In genomic region chr6:41072836-41073202, GRCh38 we compare ENCODE assay signal across 8 cellular contexts. TPM values are rescaled to one million over a fixed set of nuclear protein-coding genes. Genes with fewer than 3 reads are reported as not detected.
A peak's percentile ranks its signal among the peaks of the same experiment; 100 is the strongest.
DNase-seq lines count a peak whose midpoint lies in the region; ATAC-seq lines count a peak whose summit lies in the region.

NFYA (plus strand) TSS chr6:41072974; CDS start chr6:41079090, 6,116 bp downstream.

- intact Hi-C loops in left colon (cut with DNase I, micrococcal nuclease): no loop called here

- peak within 1 kb of the TSS; percentile 99 for H3K27ac ChIP-seq in cingulate gyrus (ENCODE audit: low read depth, low read length)

- peak within 1 kb of the TSS; percentile 92 to 97 for H3K4me3 Mint-ChIP-seq in stimulated activated naive B cell treated with anti-CD40 and anti-IgM and Interleukin-4, amounts not matched to agents 10 μg/mL and 1 μg/mL and 100 μg/mL, for 72 hours

- peaks cover 6 to 18% of the 10 kb centered on the region in 2 donors for H3K36me3 Mint-ChIP-seq in stimulated activated naive B cell treated with anti-CD40 and anti-IgM and Interleukin-4, amounts not matched to agents 10 μg/mL and 1 μg/mL and 100 μg/mL, for 72 hours

- H3K27me3 Mint-ChIP-seq in stimulated activated naive B cell treated with anti-CD40 and anti-IgM and Interleukin-4, amounts not matched to agents 10 μg/mL and 1 μg/mL and 100 μg/mL, for 72 hours: no peaks in the 10 kb centered on the region

- peak within 1 kb of the TSS; percentile 99 for H3K27ac Mint-ChIP-seq in stimulated activated naive B cell treated with anti-CD40 and anti-IgM and Interleukin-4, amounts not matched to agents 10 μg/mL and 1 μg/mL and 100 μg/mL, for 72 hours

- ATAC-seq in GM21360 (IDR thresholded peaks at IDR 0.05; ENCODE audit: unreplicated experiment) (peak; percentile 62), HG03565 (IDR thresholded peaks at IDR 0.05; ENCODE audit: unreplicated experiment) (peak; percentile 41), left colon (peak; percentile 73)
- ATAC-seq in stimulated activated naive B cell treated with anti-CD40 and anti-IgM and Interleukin-4, amounts not matched to agents 10 μg/mL and 1 μg/mL and 100 μg/mL, for 72 hours (replicated peaks): peak; percentile 72 to 73

- DNase-seq in D341Med (ENCODE audit: low spot score): peak; percentile 93
- peak in 3 of 5 experiments; percentile 99 to 100 (median 99) for DNase-seq in T-helper 2 cell
- DNase-seq in left colon: peak in 1 of 2 donors; percentile 100
- no peak for DNase-seq in stimulated activated naive B cell treated with anti-CD40 and anti-IgM and Interleukin-4, amounts not matched to agents 10 μg/mL and 1 μg/mL and 100 μg/mL, for 72 hours
- DNase-seq in cerebellar nuclear complex (lab: John Stamatoyannopoulos, UW): no peak

- peaks cover 27 to 42% of the 10 kb centered on the region in 2 donors for H3K4me1 Mint-ChIP-seq in stimulated activated naive B cell treated with anti-CD40 and anti-IgM and Interleukin-4, amounts not matched to agents 10 μg/mL and 1 μg/mL and 100 μg/mL, for 72 hours

- no peaks in the 10 kb centered on the region for H3K9me3 Mint-ChIP-seq in stimulated activated naive B cell treated with anti-CD40 and anti-IgM and Interleukin-4, amounts not matched to agents 10 μg/mL and 1 μg/mL and 100 μg/mL, for 72 hours

RNA-seq across cellular contexts. Expression of gene NFYA, which starts in this region (rescaled TPM):
- total RNA-seq in left colon: 10 to 100 TPM; 19.1 to 19.9 TPM

Comparison
In these comparisons a context has a peak if more than half of its experiments do, and no peak if none do; other contexts are left out.
1. DNase-seq: peak in D341Med (single experiment) and T-helper 2 cell (3 of 5); none in stimulated activated naive B cell treated with anti-CD40 and anti-IgM and Interleukin-4, amounts not matched to agents 10 μg/mL and 1 μg/mL and 100 μg/mL, for 72 hours (single experiment) and cerebellar nuclear complex (0 of 2).
2. Peak in every context shown above with its lines, with median percentiles within 50 percentile points of each other: ATAC-seq.